ENCODE assay signal across 8 cellular contexts in genomic region chr1:2230781-2231666, GRCh38. TPM values are rescaled to one million over a fixed set of nuclear protein-coding genes. Genes with fewer than 3 reads are reported as not detected.
DNase-seq lines count a peak whose midpoint lies in the region; ATAC-seq, FAIRE-seq and TF ChIP-seq lines count a peak whose summit lies in the region.

No MANE protein-coding gene starts in this region.

- H3K18ac ChIP-seq in trophoblast cell (ENCODE audit: low read length): no peak overlapping the region

- H3K4me1 ChIP-seq in trophoblast cell (ENCODE audit: control insufficient read depth in 1 of 2, insufficient read depth in 2 of 2, low read length in 2 of 2): peaks cover 44 to 56% of the 10 kb centered on the region in 2 experiments

- H3K4ac ChIP-seq in trophoblast cell (ENCODE audit: low read depth, low read length): peak overlapping the region; percentile 66

- no peak overlapping the region for H4K12ac ChIP-seq in trophoblast cell (ENCODE audit: low read depth, low read length)

- WGBS in trophoblast cell (ENCODE audit: extremely low coverage, insufficient coverage, insufficient read length): no CpG with 5 or more reads among the region's 35 CpGs

- peaks cover 1% of the 10 kb centered on the region for H3K9me3 ChIP-seq in trophoblast cell (ENCODE audit: insufficient read depth, low read depth, low read length)

- DNase-seq in activated CD4-positive, CD25-positive, alpha-beta regulatory T cell treated with anti-CD3 and anti-CD28 coated beads, Interleukin-2, amount 50 U/mL, for 72 hours: peak; percentile 47
- DNase-seq in activated effector memory CD4-positive, alpha-beta T cell treated with anti-CD3 and anti-CD28 coated beads, Interleukin-2, amount 50 U/mL, for 16 hours: peak; percentile 83
- DNase-seq in glomerular visceral epithelial cell (ENCODE audit: extremely low spot score) (peak; percentile 22), trophoblast cell (no peak), NCI-H1105 treated with DMSO at 0.1 percent for 48 hours (lab: John Stamatoyannopoulos, UW) (no peak), NCI-H345 (lab: John Stamatoyannopoulos, UW) (no peak), GM12891 (ENCODE audit: insufficient read length, low spot score) (no peak)

- H3K14ac ChIP-seq in trophoblast cell (ENCODE audit: low read length): no peak overlapping the region

- peaks cover 2 to 11% of the 10 kb centered on the region in 2 experiments for H3K36me3 ChIP-seq in trophoblast cell (ENCODE audit: control insufficient read depth in 1 of 2, insufficient read depth in 2 of 2, low read length in 2 of 2)

- peaks cover 77% of the 10 kb centered on the region for H3K79me2 ChIP-seq in trophoblast cell (ENCODE audit: control insufficient read depth, insufficient read depth, low read length, poor library complexity)

- H3K23ac ChIP-seq in trophoblast cell (ENCODE audit: low read length): no peak overlapping the region

- ATAC-seq in activated CD4-positive, CD25-positive, alpha-beta regulatory T cell treated with anti-CD3 and anti-CD28 coated beads, Interleukin-2, amount 50 U/mL, for 24 hours: no peak

- H3K79me1 ChIP-seq in trophoblast cell (ENCODE audit: low read length): peaks cover 24% of the 10 kb centered on the region

- no peak overlapping the region for H4K8ac ChIP-seq in trophoblast cell (ENCODE audit: low read depth, low read length)

- H3K9ac ChIP-seq in trophoblast cell (ENCODE audit: low read length): peak overlapping the region; percentile 39

- no peak overlapping the region for H2AK5ac ChIP-seq in trophoblast cell (ENCODE audit: low read length)

- no peak overlapping the region for H3K27ac ChIP-seq in trophoblast cell (ENCODE audit: low read depth, low read length)

- H3K27me3 ChIP-seq in trophoblast cell (ENCODE audit: insufficient read depth, low read length): no peaks in the 10 kb centered on the region

- H2BK12ac ChIP-seq in trophoblast cell (ENCODE audit: low read length): no peak overlapping the region

- no peak overlapping the region for H2BK120ac ChIP-seq in trophoblast cell (ENCODE audit: insufficient read depth, low read length, poor library complexity)

- no peak for TF ChIP-seq POLR2A in GM12891 (IDR thresholded peaks at IDR 0.05; ENCODE audit: low read depth, low read length)

- peak overlapping the region; percentile 74 for H3K4me2 ChIP-seq in trophoblast cell (ENCODE audit: low read length)

- no peak for FAIRE-seq in GM12891 (lab: Jason Lieb, UNC)

- no peak overlapping the region for H4K91ac ChIP-seq in trophoblast cell (ENCODE audit: low read depth, low read length)

- H2AFZ ChIP-seq in trophoblast cell (ENCODE audit: insufficient read depth, low read length, poor library complexity): no peak overlapping the region

- no peak overlapping the region for H2BK5ac ChIP-seq in trophoblast cell (ENCODE audit: low read depth, low read length, poor library complexity)

- peak overlapping the region; percentile 66 for H3K4me3 ChIP-seq in trophoblast cell (ENCODE audit: low read depth, low read length)

TF ChIP-seq in GM12891, 5 proteins besides CTCF, POLR2A, EP300 and RAD21:
- TF ChIP-seq TAF1 (IDR thresholded peaks at IDR 0.05; ENCODE audit: low read depth, low read length) (no peak), POLR2AphosphoS5 (IDR thresholded peaks at IDR 0.05; ENCODE audit: low read depth, low read length) (no peak), POU2F2 (IDR thresholded peaks at IDR 0.05; ENCODE audit: low read depth, low read length) (no peak), PAX5 (IDR thresholded peaks at IDR 0.05; ENCODE audit: insufficient read depth, low read length, severe bottlenecking) (no peak), SPI1 (IDR thresholded peaks at IDR 0.05; ENCODE audit: low read depth, low read length) (no peak)

RNA-seq across cellular contexts. Expression of gene SKI, which starts 2.9 kb away (rescaled TPM):
- polyA plus RNA-seq in trophoblast cell (2013): 73.3 and 73.7 TPM in 2 replicates
- polyA plus RNA-seq in GM12891 (2012; ENCODE audit: low read depth, missing spikeins): 3.2 TPM

RNA-seq across cellular contexts. Expression of gene FAAP20, which starts 36.5 kb away (rescaled TPM):
- 85.8 and 86.1 TPM in 2 replicates for polyA plus RNA-seq in trophoblast cell (2013)
- 47.2 TPM for polyA plus RNA-seq in GM12891 (2012; ENCODE audit: low read depth, missing spikeins)

Comparison
In these comparisons a context has a peak if more than half of its experiments do, and no peak if none do; other contexts are left out.
1. DNase-seq: peak in activated CD4-positive, CD25-positive, alpha-beta regulatory T cell treated with anti-CD3 and anti-CD28 coated beads, Interleukin-2, amount 50 U/mL, for 72 hours (single experiment), activated effector memory CD4-positive, alpha-beta T cell treated with anti-CD3 and anti-CD28 coated beads, Interleukin-2, amount 50 U/mL, for 16 hours (single experiment) and glomerular visceral epithelial cell (single experiment); none in trophoblast cell (0 of 2), NCI-H1105 treated with DMSO at 0.1 percent for 48 hours (single experiment), NCI-H345 (single experiment) and GM12891 (single experiment).